Comparison of ENCODE assay signal across 8 cellular contexts in the genomic region with DNA sequence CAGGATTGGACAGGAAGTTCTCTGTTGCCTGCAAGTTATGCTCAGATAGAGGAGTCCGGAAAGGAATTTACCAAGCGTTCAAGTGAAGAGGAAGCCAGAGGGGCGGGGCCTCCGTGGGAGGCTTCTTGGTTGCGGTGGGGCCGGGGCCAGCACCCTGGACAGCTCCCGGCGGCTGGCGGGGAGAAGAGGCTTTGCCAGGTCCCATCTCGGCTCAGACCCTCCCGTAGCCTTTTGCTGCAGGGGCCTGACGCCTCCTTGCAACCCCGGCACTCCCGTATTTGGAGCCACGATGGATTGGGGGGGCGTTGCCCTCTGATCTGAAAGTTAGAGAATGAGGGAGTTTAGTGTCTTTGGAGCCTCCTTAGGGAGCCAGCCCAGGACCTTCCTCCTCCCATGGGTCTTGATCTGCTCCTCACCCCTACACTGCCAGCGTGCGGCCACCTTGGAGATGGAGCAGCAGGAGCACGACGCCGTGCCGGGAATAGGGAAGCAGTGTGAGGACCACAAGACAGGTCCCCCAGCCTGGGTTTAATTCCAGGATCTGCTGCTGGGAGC. TPM values are rescaled to one million over a fixed set of nuclear protein-coding genes. Genes with fewer than 3 reads are reported as not detected.
DNase-seq lines count a peak whose midpoint lies in the region; ATAC-seq, FAIRE-seq and TF ChIP-seq lines count a peak whose summit lies in the region.

No MANE protein-coding gene starts in this region.

- DNase-seq in GDM1 (lab: John Stamatoyannopoulos, UW), result peak; percentile 67
- DNase-seq in Peyer's patch, result peak; percentile 25 to 66 (median 62)
- DNase-seq in activated gamma-delta T cell treated with anti-CD3 and anti-CD28 coated beads, Interleukin-2, amount 50 U/mL, for 16 hours (ENCODE audit: low read depth), result peak; percentile 46
- peak; percentile 70 for DNase-seq in left ventricle myocardium inferior
- peak; percentile 15 for DNase-seq in small intestine
- no peak for DNase-seq in NCI-H2227 treated with DMSO at 0.1 percent for 48 hours (lab: John Stamatoyannopoulos, UW)

- ATAC-seq in HG02642 (IDR thresholded peaks at IDR 0.05; ENCODE audit: poor library complexity, unreplicated experiment), result peak; percentile 64
- no peak for ATAC-seq in GM19455 (IDR thresholded peaks at IDR 0.05; ENCODE audit: unreplicated experiment)

- H3K9me3 ChIP-seq in Peyer's patch (peaks cover 0 to 9% (median 0%) of the 10 kb centered on the region in 4 donors), left ventricle myocardium inferior (replicated peaks) (no peaks in the 10 kb centered on the region), small intestine (ENCODE audit: control insufficient read depth, low read depth) (no peaks in the 10 kb centered on the region)

- 3 to 4% (median 4%) methylated on average over 22 of the region's 22 CpGs for WGBS in small intestine, 3 donors

- H3K27me3 ChIP-seq in Peyer's patch, result peaks cover 0 to 43% of the 10 kb centered on the region in 2 donors
- H3K27me3 ChIP-seq in left ventricle myocardium inferior (ENCODE audit: low read depth), result peaks cover 96% of the 10 kb centered on the region
- peaks cover 7 to 34% of the 10 kb centered on the region in 2 donors for H3K27me3 ChIP-seq in small intestine (ENCODE audit: control insufficient read depth in 2 of 2, insufficient read depth in 2 of 2, low read length in 2 of 2)

- no peak overlapping the region for H3K4me3 ChIP-seq in Peyer's patch
- H3K4me3 ChIP-seq in left ventricle myocardium inferior, result no peak overlapping the region
- H3K4me3 ChIP-seq in small intestine (ENCODE audit: low read depth in 1 of 2, low read length in 2 of 2), result no peak overlapping the region

- H3K36me3 ChIP-seq in Peyer's patch (no peaks in the 10 kb centered on the region), left ventricle myocardium inferior (no peaks in the 10 kb centered on the region), small intestine (ENCODE audit: control insufficient read depth in 2 of 2, insufficient read depth in 2 of 2, low read length in 2 of 2) (no peaks in the 10 kb centered on the region)

- H3K4me1 ChIP-seq in Peyer's patch (peaks cover 0 to 21% (median 0%) of the 10 kb centered on the region in 4 donors), left ventricle myocardium inferior (peaks cover 35% of the 10 kb centered on the region), small intestine (ENCODE audit: control insufficient read depth in 2 of 2, insufficient read depth in 1 of 2, low read depth in 1 of 2, low read length in 1 of 2) (no peaks in the 10 kb centered on the region)

- no peak for FAIRE-seq in small intestine (lab: Jason Lieb, UNC)

- intact Hi-C loops in left ventricle myocardium inferior (cut with micrococcal nuclease), result no loop called here

- H3K27ac ChIP-seq in Peyer's patch (no peak overlapping the region), left ventricle myocardium inferior (replicated peaks) (no peak overlapping the region), small intestine (ENCODE audit: low read depth in 1 of 2, low read length in 1 of 2) (no peak overlapping the region)

- TF ChIP-seq CTCF in Peyer's patch (IDR thresholded peaks at IDR 0.05) (no peak), left ventricle myocardium inferior (IDR thresholded peaks at IDR 0.05; ENCODE audit: borderline replicate concordance) (no peak)

- TF ChIP-seq POLR2A in Peyer's patch (IDR thresholded peaks at IDR 0.05), result no peak

RNA-seq across cellular contexts. Expression of a gene that starts 3.1 kb away (rescaled TPM):
- total RNA-seq in Peyer's patch, result under 1 TPM in 1 of 4 donors, not detected in 3; 0.47 TPM
- not detected for total RNA-seq in left ventricle myocardium inferior
- polyA plus RNA-seq in small intestine, result 1 to 10 TPM in 1 of 3 donors, not detected in 2; 2.7 TPM

RNA-seq across cellular contexts. Expression of a gene that starts 6.8 kb away (rescaled TPM):
- total RNA-seq in Peyer's patch, result 1 to 10 TPM in 3 of 4 donors, not detected in 1; 2.1 to 3.8 (median 3.4) TPM
- total RNA-seq in left ventricle myocardium inferior, result not detected
- polyA plus RNA-seq in small intestine, result under 1 TPM in 2 of 3 donors, not detected in 1; 0.81 to 0.85 TPM
